Comparison of ENCODE assay signal across 22 cellular contexts in genomic region chr4:79247695-79248394, GRCh38.
DNase-seq lines count a peak whose midpoint lies in the region; ATAC-seq, FAIRE-seq and TF ChIP-seq lines count a peak whose summit lies in the region.
"Had no signal": no experiment of that assay in that cellular context is flagged by ENCODE, and none has a peak within 500 bp of the region (broad histone marks: within the 10 kb centered on the region; RNA-seq: fewer than 3 reads in every experiment).

No MANE protein-coding gene starts in this region.

- H2AFZ ChIP-seq in H1 (ENCODE audit: low read length), result no peak overlapping the region

- in situ Hi-C loops in KBM-7 (cut with MboI; ENCODE audit: low pct_unique_long_range_greater_than_20kb, low sequenced_read_pairs), result loop anchor here (25.0 kb wide), 1 partner anchor 211 kb away; no protein-coding TSS in a partner anchor

- H3K4me1 ChIP-seq in H1 (replicated peaks in 1 of 4; ENCODE audit: control insufficient read depth in 3 of 4, insufficient read depth in 4 of 4, low read length in 3 of 4) (no peaks in the 10 kb centered on the region), sigmoid colon (no peaks in the 10 kb centered on the region)

- TF ChIP-seq EP300 in H1 (IDR thresholded peaks at IDR 0.05; ENCODE audit: borderline replicate concordance in 1 of 2, low read depth in 2 of 2, low read length in 2 of 2) (no peak), sigmoid colon (IDR thresholded peaks at IDR 0.05) (no peak)

- no peak overlapping the region for H3K4ac ChIP-seq in H1 (replicated peaks; ENCODE audit: insufficient read length, low read depth, low read length)

- H3K79me2 ChIP-seq in H1 (ENCODE audit: control insufficient read depth in 1 of 2, insufficient read depth in 2 of 2, low read length in 2 of 2), result no peaks in the 10 kb centered on the region

- DNase-seq in NCI-H82 (lab: John Stamatoyannopoulos, UW) (peak; percentile 1), NCI-H82 treated with DMSO at 0.1 percent for 48 hours (lab: John Stamatoyannopoulos, UW; ENCODE audit: unreplicated experiment) (no peak), KBM-7 (peak; percentile 58), H1 (ENCODE audit: low read depth in 1 of 2, low spot score in 2 of 2) (no peak), sigmoid colon (peak; percentile 56)
- DNase-seq: DMS79; EL; GDM1; H9; MV-4-11; NCI-H1105; NCI-H1436 treated with DMSO at 0.1 percent for 48 hours; NCI-H187 treated with DMSO at 0.1 percent for 48 hours; NCI-H526 treated with DMSO at 0.1 percent for 48 hours; NK-92 treated with Interleukin-12 subunit alpha and Interleukin-12 subunit beta, amount 100 ng/mL, for 24 hours; PC-3 had no signal

- no peak for FAIRE-seq in H1 (lab: Jason Lieb, UNC)
- FAIRE-seq: GM12891, HTR-8/SVneo, K562 had no signal

- TF ChIP-seq CTCF in H1 (IDR thresholded peaks at IDR 0.05; ENCODE audit: control extremely low read depth in 1 of 3, insufficient read depth in 1 of 3, low read depth in 1 of 3, low read length in 3 of 3) (no peak), sigmoid colon (IDR thresholded peaks at IDR 0.05) (no peak)

- no peak overlapping the region for H3K27ac ChIP-seq in H1 (ENCODE audit: low read depth, low read length)
- H3K27ac ChIP-seq in sigmoid colon, result no peak overlapping the region
- H3K27ac ChIP-seq: SJSA1 had no signal

- TF ChIP-seq RAD21 in H1 (IDR thresholded peaks at IDR 0.05 in 1 of 2, conservative IDR thresholded peaks at IDR 0.05 in 1 of 2; ENCODE audit: low read depth in 2 of 2, low read length in 2 of 2), result no peak

- no peak for TF ChIP-seq POLR2A in H1 (IDR thresholded peaks at IDR 0.05; ENCODE audit: control extremely low read depth in 1 of 2, low read depth in 2 of 2, low read length in 2 of 2)
- TF ChIP-seq POLR2A in sigmoid colon (IDR thresholded peaks at IDR 0.05), result no peak

- POLR2A ChIA-PET in H1 (lab: Charles Lee; ENCODE audit: partially characterized antibody), result no interaction called here

- ATAC-seq in GM21367 (IDR thresholded peaks at IDR 0.05; ENCODE audit: unreplicated experiment) (no peak), GM19328 (IDR thresholded peaks at IDR 0.05; ENCODE audit: unreplicated experiment) (no peak)
- ATAC-seq: K562, PC-3 had no signal

- H3K79me1 ChIP-seq in H1 (ENCODE audit: low read depth, low read length), result no peaks in the 10 kb centered on the region

- 87% methylated on average over 5 of the region's 6 CpGs; no CpG with 5 or more reads in 1 of the 2 experiments for WGBS in H1 (ENCODE audit: extremely low coverage in 1 of 2, insufficient coverage in 1 of 2, insufficient read length in 1 of 2, insufficient replicate concordance in 2 of 2, low coverage in 1 of 2, low lambda C conversion rate in 2 of 2, missing lambda C conversion rate in 1 of 2), 2 experiments
- 88% methylated on average over 6 of the region's 6 CpGs for WGBS in sigmoid colon, 2 donors

- no peak overlapping the region for H4K5ac ChIP-seq in H1 (ENCODE audit: insufficient read length, low read depth, low read length)

- no peak overlapping the region for H3K4me3 ChIP-seq in H1 (ENCODE audit: extremely low read depth in 1 of 4, insufficient read depth in 2 of 4, low read depth in 3 of 4, low read length in 4 of 4)
- no peak overlapping the region for H3K4me3 ChIP-seq in sigmoid colon
- H3K4me3 ChIP-seq: K562, SJSA1 had no signal

- intact Hi-C loops in sigmoid colon (cut with DNase I), result no loop called here

- no peaks in the 10 kb centered on the region; a peak in 1 of 8 replicates for H3K36me3 ChIP-seq in H1 (ENCODE audit: control insufficient read depth in 2 of 4, insufficient read depth in 4 of 4, low read length in 3 of 4)
- H3K36me3 ChIP-seq in sigmoid colon, result no peaks in the 10 kb centered on the region
- H3K36me3 ChIP-seq: SJSA1 had no signal

- H2BK5ac ChIP-seq in H1 (ENCODE audit: low read depth, low read length), result no peak overlapping the region

- no peak overlapping the region for H2BK120ac ChIP-seq in H1 (replicated peaks; ENCODE audit: low read depth, low read length)

- peak overlapping the region; percentile 57; the same call in 1 of the 2 replicates for H4K8ac ChIP-seq in H1 (ENCODE audit: extremely low read depth, insufficient read depth, low read length)

- no peak overlapping the region for H3K18ac ChIP-seq in H1 (ENCODE audit: extremely low read depth, low read length)

- no peak overlapping the region for H2BK20ac ChIP-seq in H1 (ENCODE audit: low read length)

- no peak overlapping the region for H2BK12ac ChIP-seq in H1 (ENCODE audit: low read depth, low read length)

- no peaks in the 10 kb centered on the region for H3K27me3 ChIP-seq in H1 (replicated peaks in 1 of 4; ENCODE audit: control insufficient read depth in 3 of 4, extremely low read depth in 1 of 4, insufficient read depth in 3 of 4, low read length in 3 of 4)
- no peaks in the 10 kb centered on the region for H3K27me3 ChIP-seq in sigmoid colon
- H3K27me3 ChIP-seq: SJSA1 had no signal

- H2BK15ac ChIP-seq in H1 (ENCODE audit: low read length), result no peak overlapping the region

- no peak overlapping the region for H3K14ac ChIP-seq in H1 (ENCODE audit: insufficient read length)

- no peaks in the 10 kb centered on the region for H3K23me2 ChIP-seq in H1 (ENCODE audit: low read depth, low read length)

- H2AK5ac ChIP-seq in H1 (ENCODE audit: low read depth, low read length), result no peak overlapping the region

- H4K91ac ChIP-seq in H1 (replicated peaks; ENCODE audit: insufficient read length, low read length), result no peak overlapping the region

- no peak overlapping the region for H3K9ac ChIP-seq in H1 (replicated peaks in 1 of 4; ENCODE audit: extremely low read depth in 1 of 4, low read depth in 3 of 4, low read length in 3 of 4)

- CTCF ChIA-PET in H1 (lab: Charles Lee; ENCODE audit: partially characterized antibody), result no interaction called here

- H3K4me2 ChIP-seq in H1 (ENCODE audit: insufficient read depth in 1 of 2, low read depth in 2 of 2, low read length in 2 of 2), result no peak overlapping the region

- no peak overlapping the region for H3K56ac ChIP-seq in H1 (replicated peaks; ENCODE audit: insufficient read length, low read depth, low read length)

- peaks cover 3 to 17% of the 10 kb centered on the region in 2 experiments; a peak in 2 of 4 replicates for H3K9me3 ChIP-seq in H1 (ENCODE audit: insufficient read depth in 2 of 2, low read depth in 1 of 2, low read length in 1 of 2)
- no peaks in the 10 kb centered on the region for H3K9me3 ChIP-seq in sigmoid colon
- H3K9me3 ChIP-seq: SJSA1 had no signal

- no peak overlapping the region for H3K23ac ChIP-seq in H1 (ENCODE audit: insufficient read length)

- no peaks in the 10 kb centered on the region for H4K20me1 ChIP-seq in H1 (replicated peaks in 1 of 2; ENCODE audit: control insufficient read depth in 1 of 2, insufficient read depth in 2 of 2, low read length in 2 of 2)

TF ChIP-seq in H1, 55 proteins besides CTCF, POLR2A, EP300 and RAD21:
- TF ChIP-seq SP4 (IDR thresholded peaks at IDR 0.05; ENCODE audit: low read length) (no peak), PHF8 (conservative IDR thresholded peaks at IDR 0.05; ENCODE audit: low read depth, low read length) (no peak), BRCA1 (IDR thresholded peaks at IDR 0.05; ENCODE audit: low read depth, low read length) (no peak), HDAC2 (IDR thresholded peaks at IDR 0.05; ENCODE audit: borderline replicate concordance in 1 of 2, low read depth in 2 of 2, low read length in 2 of 2) (no peak), ATF3 (IDR thresholded peaks at IDR 0.05; ENCODE audit: insufficient read depth, low read depth, low read length) (no peak), BACH1 (IDR thresholded peaks at IDR 0.05; ENCODE audit: low read length) (no peak), CBX5 (IDR thresholded peaks at IDR 0.05; ENCODE audit: low read depth, low read length) (no peak), YY1 (IDR thresholded peaks at IDR 0.05; ENCODE audit: low read depth, low read length) (no peak), SRF (IDR thresholded peaks at IDR 0.05; ENCODE audit: low read depth, low read length) (no peak), RXRA (IDR thresholded peaks at IDR 0.05; ENCODE audit: insufficient read depth, low read depth, low read length) (no peak), TAF7 (optimal IDR thresholded peaks at IDR 0.05; ENCODE audit: borderline replicate concordance, low read depth, low read length) (no peak), GTF2F1 (IDR thresholded peaks at IDR 0.05; ENCODE audit: borderline replicate concordance, low read depth, low read length) (no peak), SIX5 (IDR thresholded peaks at IDR 0.05; ENCODE audit: low read depth, low read length) (no peak), TCF12 (IDR thresholded peaks at IDR 0.05; ENCODE audit: low read depth, low read length) (no peak)

Comparison
In these comparisons a context has a peak if more than half of its experiments do, and no peak if none do; other contexts are left out.
1. DNase-seq: peak in NCI-H82 (single experiment), KBM-7 (single experiment) and sigmoid colon (single experiment); none in NCI-H82 treated with DMSO at 0.1 percent for 48 hours (single experiment) and H1 (0 of 2).